In genomic region chr15:95698230-95698629, GRCh38 we compare ENCODE assay signal across 35 cellular contexts.
"Had no signal": no experiment of that assay in that cellular context is flagged by ENCODE, and none has a peak within 500 bp of the region (broad histone marks: within the 10 kb centered on the region; RNA-seq: fewer than 3 reads in every experiment).

No MANE protein-coding gene starts in this region.

- H3K27me3 Mint-ChIP-seq: activated naive CD8-positive, alpha-beta T cell treated with anti-CD3 and anti-CD28 coated beads, Interleukin-2, amount 10 ng/mL, durations not matched to agents 7 days and 5 days had no signal

- H3K27ac Mint-ChIP-seq: activated CD4-positive, alpha-beta T cell treated with anti-CD3 and anti-CD28 coated beads for 36 hours; activated CD4-positive, alpha-beta T cell treated with anti-CD3 and anti-CD28 coated beads, Interleukin-2, amount 10 ng/mL, durations not matched to agents 7 days and 5 days; activated CD8-positive, alpha-beta T cell treated with anti-CD3 and anti-CD28 coated beads, Interleukin-2, amount 10 ng/mL, durations not matched to agents 7 days and 5 days; activated naive CD4-positive, alpha-beta T cell treated with anti-CD3 and anti-CD28 coated beads, Interleukin-2, amount 50 U/mL, for 24 hours; activated naive CD8-positive, alpha-beta T cell treated with anti-CD3 and anti-CD28 coated beads, Interleukin-2, amount 10 ng/mL, durations not matched to agents 7 days and 5 days; activated T-cell treated with anti-CD3 and anti-CD28 coated beads, Interleukin-2, amount 50 U/mL, for 24 hours; activated T-helper 2 cell treated with anti-CD3 and anti-CD28 coated beads, Interferon-gamma antibody, Interleukin-2, Interleukin-4, amounts not matched to agents 10 μg/mL and 5 μg/mL and 100 μg/mL, durations not matched to agents 14 hours and 24 hours and 36 hours; WTC11 had no signal

- H3K4me3 ChIP-seq: ascending aorta, breast epithelium, MG63, PC-9 had no signal

- ATAC-seq: activated CD4-positive, alpha-beta T cell treated with anti-CD3 and anti-CD28 coated beads for 36 hours; activated CD4-positive, CD25-positive, alpha-beta regulatory T cell treated with anti-CD3 and anti-CD28 coated beads, Interleukin-2, amount 50 U/mL, for 24 hours; activated CD8-positive, alpha-beta T cell treated with anti-CD3 and anti-CD28 coated beads, Interleukin-2, amount 10 ng/mL, durations not matched to agents 7 days and 5 days; Right ventricle myocardium inferior; WTC11 had no signal

- H3K4me1 ChIP-seq: ascending aorta, breast epithelium had no signal

- DNase-seq: activated CD4-positive, alpha-beta T cell treated with anti-CD3 and anti-CD28 coated beads for 36 hours; activated CD4-positive, alpha-beta T cell treated with anti-CD3 and anti-CD28 coated beads, Interleukin-2, amount 10 ng/mL, durations not matched to agents 7 days and 5 days; activated CD4-positive, alpha-beta T cell treated with anti-CD3 and anti-CD28 coated beads, Interleukin-2, amount 50 U/mL, for 48 hours; activated CD8-positive, alpha-beta T cell treated with anti-CD3 and anti-CD28 coated beads, Interleukin-2, amount 10 ng/mL, durations not matched to agents 7 days and 5 days; activated gamma-delta T cell; activated naive CD4-positive, alpha-beta T cell treated with Interleukin-2 at 50 U/mL for 16 hours; activated naive CD8-positive, alpha-beta T cell treated with anti-CD3 and anti-CD28 coated beads, Interleukin-2, amount 10 ng/mL, durations not matched to agents 7 days and 5 days; activated T-cell treated with anti-CD3 and anti-CD28 coated beads, Interleukin-2, amount 50 U/mL, for 24 hours; amygdala; cerebellar nuclear complex; Kasumi-1; MG63; NCI-H1092; NCI-H1436 treated with DMSO at 0.1 percent for 48 hours; NCI-H1694 treated with DMSO at 0.1 percent for 48 hours; NCI-H2029; NCI-H345; NCI-H526; NCI-H748 treated with DMSO at 0.1 percent for 48 hours; NK-92 treated with Interleukin-12 subunit alpha and Interleukin-12 subunit beta, amount 100 ng/mL, for 24 hours; PC-9; SIG-M5; SW 1271; T-helper 1 cell; T-helper 2 cell; T-helper 9 cell had no signal

- H3K27ac ChIP-seq: ascending aorta, breast epithelium, PC-9, RWPE1 had no signal

- H3K27me3 ChIP-seq: ascending aorta, breast epithelium, MG63 had no signal

- H3K4me2 ChIP-seq: PC-9 had no signal

- FAIRE-seq: RCC 7860 had no signal

- H3K4me1 Mint-ChIP-seq: activated CD4-positive, alpha-beta T cell treated with anti-CD3 and anti-CD28 coated beads for 36 hours; activated CD4-positive, alpha-beta T cell treated with anti-CD3 and anti-CD28 coated beads, Interleukin-2, amount 10 ng/mL, durations not matched to agents 7 days and 5 days; activated naive CD4-positive, alpha-beta T cell treated with anti-CD3 and anti-CD28 coated beads, Interleukin-2, amount 50 U/mL, for 24 hours; activated naive CD8-positive, alpha-beta T cell treated with anti-CD3 and anti-CD28 coated beads, Interleukin-2, amount 10 ng/mL, durations not matched to agents 7 days and 5 days; WTC11 had no signal

- H3K4me3 Mint-ChIP-seq: activated CD4-positive, alpha-beta T cell treated with anti-CD3 and anti-CD28 coated beads for 36 hours; activated CD4-positive, alpha-beta T cell treated with anti-CD3 and anti-CD28 coated beads, Interleukin-2, amount 10 ng/mL, durations not matched to agents 7 days and 5 days; activated CD8-positive, alpha-beta T cell treated with anti-CD3 and anti-CD28 coated beads, Interleukin-2, amount 10 ng/mL, durations not matched to agents 7 days and 5 days; activated naive CD4-positive, alpha-beta T cell treated with anti-CD3 and anti-CD28 coated beads, Interleukin-2, amount 50 U/mL, for 24 hours; activated naive CD8-positive, alpha-beta T cell treated with anti-CD3 and anti-CD28 coated beads, Interleukin-2, amount 10 ng/mL, durations not matched to agents 7 days and 5 days; activated T-cell treated with anti-CD3 and anti-CD28 coated beads, Interleukin-2, amount 50 U/mL, for 24 hours; WTC11 had no signal

- H3K36me3 ChIP-seq: ascending aorta, breast epithelium, MG63 had no signal

- H3K36me3 Mint-ChIP-seq: activated naive CD8-positive, alpha-beta T cell treated with anti-CD3 and anti-CD28 coated beads, Interleukin-2, amount 10 ng/mL, durations not matched to agents 7 days and 5 days had no signal

- H2AFZ ChIP-seq: PC-9 had no signal
